Comparison of ENCODE assay signal across 8 cellular contexts in the genomic region with DNA sequence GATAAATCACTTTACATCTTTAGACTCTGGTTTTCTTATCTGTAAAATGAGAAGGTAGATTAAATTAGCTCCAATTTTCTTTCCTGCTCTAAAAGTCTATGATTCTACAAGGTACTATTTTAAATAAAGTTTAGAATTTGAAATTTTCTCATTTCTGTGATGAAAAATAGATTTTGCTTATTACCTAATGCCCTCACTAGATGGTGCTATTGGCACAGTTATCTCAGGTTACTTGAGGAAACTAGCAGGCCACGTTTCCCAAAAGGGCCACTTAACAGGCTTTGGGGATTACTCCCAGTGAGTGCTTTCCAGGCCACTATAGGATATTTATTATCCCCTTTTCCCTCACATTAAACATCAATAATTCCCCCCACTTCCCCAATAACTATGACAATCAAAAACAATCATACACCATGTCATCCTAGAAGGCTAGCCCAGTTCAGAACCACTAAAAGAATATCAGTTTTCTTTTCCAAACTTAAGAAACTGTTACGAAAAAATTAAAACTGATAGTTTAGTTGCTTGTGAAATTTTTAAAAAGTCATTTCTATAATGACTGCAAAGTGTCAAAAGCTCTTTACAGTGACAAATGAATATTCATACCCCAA. TPM values are rescaled to one million over a fixed set of nuclear protein-coding genes. Genes with fewer than 3 reads are reported as not detected.
DNase-seq lines count a peak whose midpoint lies in the region; ATAC-seq and TF ChIP-seq lines count a peak whose summit lies in the region.

No MANE protein-coding gene starts in this region.

- DNase-seq in DND-41 (peak; percentile 26), NCI-H524 treated with DMSO at 0.1 percent for 48 hours (lab: John Stamatoyannopoulos, UW) (peak; percentile 51), germinal center (ENCODE audit: low spot score) (peak; percentile 36), ovary (peak in 4 of 5 donors; percentile 8 to 41 (median 22))
- peak; percentile 3 for DNase-seq in activated T-helper 9 cell treated with anti-CD3 and anti-CD28 coated beads, Interleukin-2, amount 50 U/mL, for 16 hours (ENCODE audit: low read depth)

- no peaks in the 10 kb centered on the region for H4K20me1 ChIP-seq in DND-41 (ENCODE audit: insufficient read depth, low read length)

- TF ChIP-seq POLR2A in ovary (IDR thresholded peaks at IDR 0.05): no peak

- H3K4me3 ChIP-seq in DND-41 (ENCODE audit: low read depth in 1 of 2, low read length in 2 of 2): no peak overlapping the region
- no peak overlapping the region for H3K4me3 ChIP-seq in ovary

- no peak for TF ChIP-seq EP300 in ovary (IDR thresholded peaks at IDR 0.05)

- no peaks in the 10 kb centered on the region for H3K79me2 ChIP-seq in DND-41 (ENCODE audit: insufficient read depth, low read length)

- no peaks in the 10 kb centered on the region for H3K27me3 ChIP-seq in DND-41 (ENCODE audit: insufficient read depth, low read length, poor library complexity)
- H3K27me3 ChIP-seq in ovary: no peaks in the 10 kb centered on the region

- H3K9ac ChIP-seq in DND-41 (ENCODE audit: low read depth, low read length): no peak overlapping the region

- H3K27ac ChIP-seq in DND-41 (ENCODE audit: low read length) (no peak overlapping the region; the same call in 1 of the 2 replicates), ovary (no peak overlapping the region)

- H3K36me3 ChIP-seq in DND-41 (ENCODE audit: insufficient read depth, low read length) (peaks cover 9% of the 10 kb centered on the region), ovary (no peaks in the 10 kb centered on the region)

- H3K4me2 ChIP-seq in DND-41 (ENCODE audit: insufficient read depth, low read length): no peak overlapping the region

- H2AFZ ChIP-seq in DND-41 (ENCODE audit: low read depth, low read length): peak overlapping the region; percentile 56

- ATAC-seq in DND-41 (ENCODE audit: insufficient read depth, low read depth) (peak; percentile 59; the same call in 2 of the 3 replicates), HG03469 (IDR thresholded peaks at IDR 0.05; ENCODE audit: unreplicated experiment) (peak; percentile 46), GM19351 (IDR thresholded peaks at IDR 0.05; ENCODE audit: unreplicated experiment) (no peak), HG02884 (IDR thresholded peaks at IDR 0.05; ENCODE audit: unreplicated experiment) (no peak)

- H3K4me1 ChIP-seq in DND-41 (ENCODE audit: insufficient read depth, low read length): no peaks in the 10 kb centered on the region
- H3K4me1 ChIP-seq in ovary (ENCODE audit: insufficient read depth): no peaks in the 10 kb centered on the region

- WGBS in ovary, 3 donors: 40 to 45% (median 41%) methylated on average over 2 of the region's 2 CpGs

- peak; percentile 77 for TF ChIP-seq CTCF in DND-41 (IDR thresholded peaks at IDR 0.05; ENCODE audit: borderline replicate concordance, extremely low read depth, low read length, poor library complexity, severe bottlenecking)
- TF ChIP-seq CTCF in ovary (IDR thresholded peaks at IDR 0.05): peak; percentile 48 to 84 (median 71)

- intact Hi-C loops in ovary (cut with DNase I): loop anchor here in 3 of 4 donors (5.0 to 10.0 kb wide), 3 partner anchors 36 to 139 kb away; no protein-coding TSS in a partner anchor

- peaks cover 4% of the 10 kb centered on the region for H3K9me3 ChIP-seq in DND-41 (ENCODE audit: insufficient read depth, low read length, severe bottlenecking)
- H3K9me3 ChIP-seq in ovary: no peaks in the 10 kb centered on the region

RNA-seq across cellular contexts. Expression of a gene that starts 30.6 kb away (rescaled TPM):
- total RNA-seq in ovary: 10 to 100 TPM; 29.8 to 51.5 (median 36.2) TPM
- 10 to 100 TPM in 1 of 2 donors, 1 to 10 TPM in 1; 8.1 to 24.4 TPM for polyA plus RNA-seq in ovary

Comparison
In these comparisons a context has a peak if more than half of its experiments do, and no peak if none do; other contexts are left out.
1. ATAC-seq: peak in DND-41 (single experiment) and HG03469 (single experiment); none in GM19351 (single experiment) and HG02884 (single experiment).
2. Peak in every context shown above with its lines, with median percentiles within 50 percentile points of each other: DNase-seq.